12 cellular contexts compared by ENCODE assay signal in genomic region chr3:127001486-127002194, GRCh38. TPM values are rescaled to one million over a fixed set of nuclear protein-coding genes. Genes with fewer than 3 reads are reported as not detected.
DNase-seq lines count a peak whose midpoint lies in the region; ATAC-seq and TF ChIP-seq lines count a peak whose summit lies in the region.
"Had no signal": no experiment of that assay in that cellular context is flagged by ENCODE, and none has a peak within 500 bp of the region (broad histone marks: within the 10 kb centered on the region; RNA-seq: fewer than 3 reads in every experiment).

No MANE protein-coding gene starts in this region.

- H3K36me3 ChIP-seq in HUES6 (ENCODE audit: control insufficient read depth, insufficient read depth, low read length) (peaks cover 9% of the 10 kb centered on the region), breast epithelium (no peaks in the 10 kb centered on the region), mesodermal cell (ENCODE audit: control insufficient read depth, insufficient read depth, low read length) (peaks cover 20% of the 10 kb centered on the region), tibial artery (no peaks in the 10 kb centered on the region)

- H3K27me3 ChIP-seq in HUES6 (ENCODE audit: control insufficient read depth, insufficient read depth, low read length) (no peaks in the 10 kb centered on the region), breast epithelium (no peaks in the 10 kb centered on the region), tibial artery (no peaks in the 10 kb centered on the region)
- H3K27me3 ChIP-seq: testis had no signal

- DNase-seq in breast epithelium (ENCODE audit: low spot score in 2 of 2): no peak
- no peak for DNase-seq in tibial artery
- DNase-seq in SW 1271 (lab: John Stamatoyannopoulos, UW): no peak
- no peak for DNase-seq in stimulated activated naive CD4-positive, alpha-beta T cell treated with Interleukin-2 at 50 U/mL for 16 hours (lab: John Stamatoyannopoulos, UW)
- DNase-seq in activated effector memory CD4-positive, alpha-beta T cell treated with Interleukin-2 at 50 U/mL for 16 hours: no peak
- DNase-seq: activated CD4-positive, alpha-beta T cell treated with anti-CD3 and anti-CD28 coated beads for 4 hours; activated gamma-delta T cell treated with Interleukin-2 at 50 U/mL for 16 hours; RPMI8226 had no signal

- no peak overlapping the region for H3K4me3 ChIP-seq in HUES6 (ENCODE audit: low read depth, low read length)
- peak overlapping the region in 1 of 3 donors; percentile 51 for H3K4me3 ChIP-seq in breast epithelium
- H3K4me3 ChIP-seq in mesodermal cell (ENCODE audit: extremely low read depth, insufficient read depth, low read length, poor library complexity, severe bottlenecking): no peak overlapping the region
- peak overlapping the region; percentile 27 to 42 for H3K4me3 ChIP-seq in tibial artery
- H3K4me3 ChIP-seq: testis had no signal

- no peak for ATAC-seq in GM21423 (IDR thresholded peaks at IDR 0.05; ENCODE audit: unreplicated experiment)

- peaks cover 26% of the 10 kb centered on the region for H3K4me1 ChIP-seq in HUES6 (ENCODE audit: control insufficient read depth, insufficient read depth, low read length)
- H3K4me1 ChIP-seq in breast epithelium: peaks cover 19 to 23% of the 10 kb centered on the region in 2 donors
- peaks cover 27% of the 10 kb centered on the region for H3K4me1 ChIP-seq in mesodermal cell (ENCODE audit: control insufficient read depth, insufficient read depth, low read length, poor library complexity, severe bottlenecking)
- peaks cover 0 to 75% (median 45%) of the 10 kb centered on the region in 4 donors for H3K4me1 ChIP-seq in tibial artery

- H3K9me3 ChIP-seq in HUES6 (ENCODE audit: control insufficient read depth, insufficient read depth, low read depth, low read length) (no peaks in the 10 kb centered on the region), breast epithelium (no peaks in the 10 kb centered on the region), mesodermal cell (ENCODE audit: control insufficient read depth, low read length) (no peaks in the 10 kb centered on the region), tibial artery (no peaks in the 10 kb centered on the region)
- H3K9me3 ChIP-seq: testis had no signal

- intact Hi-C loops in breast epithelium (cut with DNase I; ENCODE audit: low total_unique reads): no loop called here
- intact Hi-C loops in tibial artery (cut with DNase I; ENCODE audit: low total_unique reads): no loop called here

- peak in 1 of 3 donors; percentile 16 for TF ChIP-seq CTCF in breast epithelium (IDR thresholded peaks at IDR 0.05)
- peak in 1 of 2 experiments; percentile 33 for TF ChIP-seq CTCF in tibial artery (IDR thresholded peaks at IDR 0.05)

- 69 to 76% methylated on average over 17 to 22 of the region's 23 CpGs for WGBS in mesodermal cell (ENCODE audit: insufficient coverage in 2 of 2), 2 experiments

- peak overlapping the region; percentile 59 for H3K27ac ChIP-seq in HUES6 (ENCODE audit: low read depth, low read length)
- peak overlapping the region; percentile 70 to 93 for H3K27ac ChIP-seq in breast epithelium
- H3K27ac ChIP-seq in mesodermal cell (ENCODE audit: low read depth, low read length, severe bottlenecking): peak overlapping the region; percentile 64
- peak overlapping the region; percentile 73 to 84 for H3K27ac ChIP-seq in tibial artery

- H3K9ac ChIP-seq in HUES6 (ENCODE audit: low read length): peak overlapping the region; percentile 2

- no peak for TF ChIP-seq POLR2A in breast epithelium (IDR thresholded peaks at IDR 0.05)

RNA-seq across cellular contexts. Expression of gene PLXNA1, which starts 18.7 kb away (rescaled TPM):
- 10 to 100 TPM; 21.3 to 32.2 (median 25.9) TPM for total RNA-seq in breast epithelium
- 48.4 TPM for polyA plus RNA-seq in mesodermal cell (2013, experiment 1 of 2)
- 42.3 TPM for polyA plus RNA-seq in mesodermal cell (2013, experiment 2 of 2)

Comparison
In these comparisons a context has a peak if more than half of its experiments do, and no peak if none do; other contexts are left out.
1. H3K4me3 ChIP-seq: peak in tibial artery (2 of 2); none in HUES6 (single experiment) and mesodermal cell (single experiment).
2. Peak in every context shown above with its lines, with median percentiles within 50 percentile points of each other: H3K27ac ChIP-seq.